11 cellular contexts compared by ENCODE assay signal in genomic region chr12:118981285-118982201, GRCh38. TPM values are rescaled to one million over a fixed set of nuclear protein-coding genes. Genes with fewer than 3 reads are reported as not detected.
DNase-seq lines count a peak whose midpoint lies in the region; ATAC-seq and TF ChIP-seq lines count a peak whose summit lies in the region.
"Had no signal": no experiment of that assay in that cellular context is flagged by ENCODE, and none has a peak within 500 bp of the region (broad histone marks: within the 10 kb centered on the region; RNA-seq: fewer than 3 reads in every experiment).

Gene SRRM4, plus strand, starts transcription at chr12:118981541. Its CDS starts 342 bp downstream, at chr12:118981883.

- H3K36me3 Mint-ChIP-seq in neural progenitor cell = no peaks in the 10 kb centered on the region

- peaks cover 7% of the 10 kb centered on the region for H4K20me1 ChIP-seq in neural progenitor cell (ENCODE audit: low read depth)

- no peaks in the 10 kb centered on the region for H3K9me3 Mint-ChIP-seq in neural progenitor cell

- H3K27ac ChIP-seq in coronary artery (no peak within 1 kb of the TSS), neural progenitor cell (no peak within 1 kb of the TSS)

- H3K9ac ChIP-seq in neural progenitor cell = no peak within 1 kb of the TSS

- peak within 1 kb of the TSS; percentile 60 for H2AFZ ChIP-seq in neural progenitor cell (replicated peaks)

- DNase-seq in GM13976 (ENCODE audit: low spot score) = peak; percentile 42
- peak; percentile 89 for DNase-seq in NCI-H2196 treated with DMSO at 0.1 percent for 48 hours (lab: John Stamatoyannopoulos, UW; ENCODE audit: unreplicated experiment)
- no peak for DNase-seq in coronary artery (ENCODE audit: low spot score)
- peak; percentile 95 for DNase-seq in neural progenitor cell (ENCODE audit: low spot score)
- no peak for DNase-seq in NOMO-1 (lab: John Stamatoyannopoulos, UW; ENCODE audit: unreplicated experiment in 2 of 2)
- DNase-seq in cortex of kidney (lab: John Stamatoyannopoulos, UW) = no peak
- DNase-seq: activated CD8-positive, alpha-beta memory T cell treated with anti-CD3 and anti-CD28 coated beads for 24 hours; IMR-90 had no signal

- H3K4me3 ChIP-seq in coronary artery = peak within 1 kb of the TSS; percentile 42
- H3K4me3 ChIP-seq in neural progenitor cell = peak within 1 kb of the TSS; percentile 73

- no peaks in the 10 kb centered on the region for H3K36me3 ChIP-seq in neural progenitor cell

- H3K9me3 ChIP-seq in neural progenitor cell (ENCODE audit: low read depth) = no peaks in the 10 kb centered on the region

- peaks cover 32% of the 10 kb centered on the region for H3F3A ChIP-seq in neural progenitor cell (ENCODE audit: low read depth)

- peak within 1 kb of the TSS; percentile 87 for H3K4me3 Mint-ChIP-seq in neural progenitor cell

- ATAC-seq in GM18907 (IDR thresholded peaks at IDR 0.05; ENCODE audit: unreplicated experiment) = no peak
- no peak for ATAC-seq in GM21367 (IDR thresholded peaks at IDR 0.05; ENCODE audit: unreplicated experiment)

- TF ChIP-seq CTCF in GM13976 (IDR thresholded peaks at IDR 0.05; ENCODE audit: borderline replicate concordance, control extremely low read depth, extremely low read depth, insufficient read depth, missing control alignments) (no peak), coronary artery (IDR thresholded peaks at IDR 0.05) (no peak), neural progenitor cell (IDR thresholded peaks at IDR 0.05) (no peak)

- H3K27ac Mint-ChIP-seq in neural progenitor cell = no peak within 1 kb of the TSS

- peaks cover 25% of the 10 kb centered on the region for H3K4me1 Mint-ChIP-seq in neural progenitor cell

- H3K27me3 ChIP-seq in neural progenitor cell = peaks cover 55% of the 10 kb centered on the region

- H3K79me2 ChIP-seq in neural progenitor cell (ENCODE audit: low read depth) = no peaks in the 10 kb centered on the region

- H3K27me3 Mint-ChIP-seq in neural progenitor cell (ENCODE audit: insufficient read depth, low read depth) = peaks cover 23% of the 10 kb centered on the region

- in situ Hi-C loops in GM13976 (cut with MboI; ENCODE audit: low sequenced_read_pairs, unreplicated experiment) = no loop called here

- H3K4me2 ChIP-seq in neural progenitor cell = peak within 1 kb of the TSS; percentile 100

- H3K4me1 ChIP-seq in neural progenitor cell = peaks cover 22% of the 10 kb centered on the region

RNA-seq across cellular contexts. Expression of gene SRRM4, which starts in this region (rescaled TPM):
- 0.07 and 0.34 TPM in 2 replicates for total RNA-seq in neural progenitor cell (ENCODE audit: low replicate concordance)
- total RNA-seq: fibroblast of lung, IMR-90 had no signal

Comparison
In these comparisons a context has a peak if more than half of its experiments do, and no peak if none do; other contexts are left out.
1. Peak in DNase-seq, H3K4me3 ChIP-seq and H3K4me2 ChIP-seq in neural progenitor cell; RNA of the gene not detected or under 1 TPM.
2. DNase-seq: peak in GM13976 (single experiment) and NCI-H2196 treated with DMSO at 0.1 percent for 48 hours (single experiment); none in coronary artery (single experiment), NOMO-1 (0 of 2) and cortex of kidney (single experiment).